Comparison of ENCODE assay signal across 1 cellular context in the genomic region with DNA sequence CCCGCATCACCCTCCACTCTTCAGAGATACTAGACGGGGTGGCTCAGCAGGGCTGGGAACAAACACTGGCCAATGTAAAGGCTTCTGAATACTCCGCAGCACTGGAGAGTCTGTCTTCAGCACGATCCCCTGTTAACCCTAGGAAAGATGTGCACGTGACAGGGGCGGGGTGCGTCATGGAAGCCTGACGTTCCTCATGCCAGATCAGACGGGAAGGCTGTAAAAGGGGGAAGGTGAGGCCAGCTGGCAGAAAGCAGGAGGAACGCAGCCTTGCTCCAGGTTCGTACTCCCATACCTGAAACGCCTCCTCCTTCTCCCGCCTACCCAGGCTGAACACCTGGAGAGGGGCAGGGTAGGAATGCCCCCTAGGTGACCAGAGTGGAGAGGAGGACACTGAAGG.
TF ChIP-seq lines count a peak whose summit lies in the region.

No MANE protein-coding gene starts in this region.

TF ChIP-seq in K562, 482 proteins besides CTCF, POLR2A, EP300 and RAD21:
- TF ChIP-seq, protein P1, sequence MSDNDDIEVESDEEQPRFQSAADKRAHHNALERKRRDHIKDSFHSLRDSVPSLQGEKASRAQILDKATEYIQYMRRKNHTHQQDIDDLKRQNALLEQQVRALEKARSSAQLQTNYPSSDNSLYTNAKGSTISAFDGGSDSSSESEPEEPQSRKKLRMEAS (CRISPR knock-in tag; IDR thresholded peaks at IDR 0.05): 0 out of 2 replicates have a peak, but pooled peaks have one; percentile 20
- no peak for TF ChIP-seq GATA2 (CRISPR knock-in tag; IDR thresholded peaks at IDR 0.05)
- TF ChIP-seq, protein P2, sequence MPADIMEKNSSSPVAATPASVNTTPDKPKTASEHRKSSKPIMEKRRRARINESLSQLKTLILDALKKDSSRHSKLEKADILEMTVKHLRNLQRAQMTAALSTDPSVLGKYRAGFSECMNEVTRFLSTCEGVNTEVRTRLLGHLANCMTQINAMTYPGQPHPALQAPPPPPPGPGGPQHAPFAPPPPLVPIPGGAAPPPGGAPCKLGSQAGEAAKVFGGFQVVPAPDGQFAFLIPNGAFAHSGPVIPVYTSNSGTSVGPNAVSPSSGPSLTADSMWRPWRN (IDR thresholded peaks at IDR 0.05; ENCODE audit: low read depth): no peak
- TF ChIP-seq NR4A1 (CRISPR knock-in tag; IDR thresholded peaks at IDR 0.05): no peak
- TF ChIP-seq NR4A1 (tag; IDR thresholded peaks at IDR 0.05): 0 out of 2 replicates have a peak, but pooled peaks have one; percentile 48
- TF ChIP-seq, protein P3, sequence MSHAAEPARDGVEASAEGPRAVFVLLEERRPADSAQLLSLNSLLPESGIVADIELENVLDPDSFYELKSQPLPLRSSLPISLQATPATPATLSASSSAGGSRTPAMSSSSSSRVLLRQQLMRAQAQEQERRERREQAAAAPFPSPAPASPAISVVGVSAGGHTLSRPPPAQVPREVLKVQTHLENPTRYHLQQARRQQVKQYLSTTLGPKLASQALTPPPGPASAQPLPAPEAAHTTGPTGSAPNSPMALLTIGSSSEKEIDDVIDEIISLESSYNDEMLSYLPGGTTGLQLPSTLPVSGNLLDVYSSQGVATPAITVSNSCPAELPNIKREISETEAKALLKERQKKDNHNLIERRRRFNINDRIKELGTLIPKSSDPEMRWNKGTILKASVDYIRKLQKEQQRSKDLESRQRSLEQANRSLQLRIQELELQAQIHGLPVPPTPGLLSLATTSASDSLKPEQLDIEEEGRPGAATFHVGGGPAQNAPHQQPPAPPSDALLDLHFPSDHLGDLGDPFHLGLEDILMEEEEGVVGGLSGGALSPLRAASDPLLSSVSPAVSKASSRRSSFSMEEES (CRISPR knock-in tag; IDR thresholded peaks at IDR 0.05): peak; percentile 41
- TF ChIP-seq MYNN (IDR thresholded peaks at IDR 0.05): no peak
- TF ChIP-seq MYNN (CRISPR knock-in tag; IDR thresholded peaks at IDR 0.05): no peak
- TF ChIP-seq IFI16 (CRISPR knock-in tag; IDR thresholded peaks at IDR 0.05): no peak
- TF ChIP-seq NEUROD1 (IDR thresholded peaks at IDR 0.05; ENCODE audit: borderline replicate concordance, low read depth, low read length, partially characterized antibody): no peak
- TF ChIP-seq KLF1 (tag; IDR thresholded peaks at IDR 0.05): no peak
- TF ChIP-seq JUNB (CRISPR knock-in tag; conservative IDR thresholded peaks at IDR 0.05): no peak
- TF ChIP-seq JUND (IDR thresholded peaks at IDR 0.05; ENCODE audit: borderline replicate concordance, low read depth, low read length): no peak
- no peak for TF ChIP-seq JUND (tag; IDR thresholded peaks at IDR 0.05; ENCODE audit: borderline replicate concordance, low read depth, low read length)
- TF ChIP-seq C11orf30 (IDR thresholded peaks at IDR 0.05; ENCODE audit: low read depth): no peak
- no peak for TF ChIP-seq ZNF41 (CRISPR knock-in tag; conservative IDR thresholded peaks at IDR 0.05)
- TF ChIP-seq ELF2 (CRISPR knock-in tag; IDR thresholded peaks at IDR 0.05): no peak
- TF ChIP-seq SRSF9 (IDR thresholded peaks at IDR 0.05; ENCODE audit: borderline replicate concordance, low read depth, low read length): no peak
- TF ChIP-seq, protein P4, sequence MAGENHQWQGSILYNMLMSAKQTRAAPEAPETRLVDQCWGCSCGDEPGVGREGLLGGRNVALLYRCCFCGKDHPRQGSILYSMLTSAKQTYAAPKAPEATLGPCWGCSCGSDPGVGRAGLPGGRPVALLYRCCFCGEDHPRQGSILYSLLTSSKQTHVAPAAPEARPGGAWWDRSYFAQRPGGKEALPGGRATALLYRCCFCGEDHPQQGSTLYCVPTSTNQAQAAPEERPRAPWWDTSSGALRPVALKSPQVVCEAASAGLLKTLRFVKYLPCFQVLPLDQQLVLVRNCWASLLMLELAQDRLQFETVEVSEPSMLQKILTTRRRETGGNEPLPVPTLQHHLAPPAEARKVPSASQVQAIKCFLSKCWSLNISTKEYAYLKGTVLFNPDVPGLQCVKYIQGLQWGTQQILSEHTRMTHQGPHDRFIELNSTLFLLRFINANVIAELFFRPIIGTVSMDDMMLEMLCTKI (IDR thresholded peaks at IDR 0.05; ENCODE audit: partially characterized antibody): no peak
- 0 out of 2 replicates have a peak, but pooled peaks have one; percentile 12 for TF ChIP-seq L3MBTL2 (IDR thresholded peaks at IDR 0.05)
- TF ChIP-seq TOE1 (IDR thresholded peaks at IDR 0.05; ENCODE audit: borderline replicate concordance): peak; percentile 58; the same call in 1 of the 2 replicates
- no peak for TF ChIP-seq TOE1 (CRISPR knock-in tag; IDR thresholded peaks at IDR 0.05; ENCODE audit: borderline replicate concordance, low read depth)
- TF ChIP-seq, protein P5, sequence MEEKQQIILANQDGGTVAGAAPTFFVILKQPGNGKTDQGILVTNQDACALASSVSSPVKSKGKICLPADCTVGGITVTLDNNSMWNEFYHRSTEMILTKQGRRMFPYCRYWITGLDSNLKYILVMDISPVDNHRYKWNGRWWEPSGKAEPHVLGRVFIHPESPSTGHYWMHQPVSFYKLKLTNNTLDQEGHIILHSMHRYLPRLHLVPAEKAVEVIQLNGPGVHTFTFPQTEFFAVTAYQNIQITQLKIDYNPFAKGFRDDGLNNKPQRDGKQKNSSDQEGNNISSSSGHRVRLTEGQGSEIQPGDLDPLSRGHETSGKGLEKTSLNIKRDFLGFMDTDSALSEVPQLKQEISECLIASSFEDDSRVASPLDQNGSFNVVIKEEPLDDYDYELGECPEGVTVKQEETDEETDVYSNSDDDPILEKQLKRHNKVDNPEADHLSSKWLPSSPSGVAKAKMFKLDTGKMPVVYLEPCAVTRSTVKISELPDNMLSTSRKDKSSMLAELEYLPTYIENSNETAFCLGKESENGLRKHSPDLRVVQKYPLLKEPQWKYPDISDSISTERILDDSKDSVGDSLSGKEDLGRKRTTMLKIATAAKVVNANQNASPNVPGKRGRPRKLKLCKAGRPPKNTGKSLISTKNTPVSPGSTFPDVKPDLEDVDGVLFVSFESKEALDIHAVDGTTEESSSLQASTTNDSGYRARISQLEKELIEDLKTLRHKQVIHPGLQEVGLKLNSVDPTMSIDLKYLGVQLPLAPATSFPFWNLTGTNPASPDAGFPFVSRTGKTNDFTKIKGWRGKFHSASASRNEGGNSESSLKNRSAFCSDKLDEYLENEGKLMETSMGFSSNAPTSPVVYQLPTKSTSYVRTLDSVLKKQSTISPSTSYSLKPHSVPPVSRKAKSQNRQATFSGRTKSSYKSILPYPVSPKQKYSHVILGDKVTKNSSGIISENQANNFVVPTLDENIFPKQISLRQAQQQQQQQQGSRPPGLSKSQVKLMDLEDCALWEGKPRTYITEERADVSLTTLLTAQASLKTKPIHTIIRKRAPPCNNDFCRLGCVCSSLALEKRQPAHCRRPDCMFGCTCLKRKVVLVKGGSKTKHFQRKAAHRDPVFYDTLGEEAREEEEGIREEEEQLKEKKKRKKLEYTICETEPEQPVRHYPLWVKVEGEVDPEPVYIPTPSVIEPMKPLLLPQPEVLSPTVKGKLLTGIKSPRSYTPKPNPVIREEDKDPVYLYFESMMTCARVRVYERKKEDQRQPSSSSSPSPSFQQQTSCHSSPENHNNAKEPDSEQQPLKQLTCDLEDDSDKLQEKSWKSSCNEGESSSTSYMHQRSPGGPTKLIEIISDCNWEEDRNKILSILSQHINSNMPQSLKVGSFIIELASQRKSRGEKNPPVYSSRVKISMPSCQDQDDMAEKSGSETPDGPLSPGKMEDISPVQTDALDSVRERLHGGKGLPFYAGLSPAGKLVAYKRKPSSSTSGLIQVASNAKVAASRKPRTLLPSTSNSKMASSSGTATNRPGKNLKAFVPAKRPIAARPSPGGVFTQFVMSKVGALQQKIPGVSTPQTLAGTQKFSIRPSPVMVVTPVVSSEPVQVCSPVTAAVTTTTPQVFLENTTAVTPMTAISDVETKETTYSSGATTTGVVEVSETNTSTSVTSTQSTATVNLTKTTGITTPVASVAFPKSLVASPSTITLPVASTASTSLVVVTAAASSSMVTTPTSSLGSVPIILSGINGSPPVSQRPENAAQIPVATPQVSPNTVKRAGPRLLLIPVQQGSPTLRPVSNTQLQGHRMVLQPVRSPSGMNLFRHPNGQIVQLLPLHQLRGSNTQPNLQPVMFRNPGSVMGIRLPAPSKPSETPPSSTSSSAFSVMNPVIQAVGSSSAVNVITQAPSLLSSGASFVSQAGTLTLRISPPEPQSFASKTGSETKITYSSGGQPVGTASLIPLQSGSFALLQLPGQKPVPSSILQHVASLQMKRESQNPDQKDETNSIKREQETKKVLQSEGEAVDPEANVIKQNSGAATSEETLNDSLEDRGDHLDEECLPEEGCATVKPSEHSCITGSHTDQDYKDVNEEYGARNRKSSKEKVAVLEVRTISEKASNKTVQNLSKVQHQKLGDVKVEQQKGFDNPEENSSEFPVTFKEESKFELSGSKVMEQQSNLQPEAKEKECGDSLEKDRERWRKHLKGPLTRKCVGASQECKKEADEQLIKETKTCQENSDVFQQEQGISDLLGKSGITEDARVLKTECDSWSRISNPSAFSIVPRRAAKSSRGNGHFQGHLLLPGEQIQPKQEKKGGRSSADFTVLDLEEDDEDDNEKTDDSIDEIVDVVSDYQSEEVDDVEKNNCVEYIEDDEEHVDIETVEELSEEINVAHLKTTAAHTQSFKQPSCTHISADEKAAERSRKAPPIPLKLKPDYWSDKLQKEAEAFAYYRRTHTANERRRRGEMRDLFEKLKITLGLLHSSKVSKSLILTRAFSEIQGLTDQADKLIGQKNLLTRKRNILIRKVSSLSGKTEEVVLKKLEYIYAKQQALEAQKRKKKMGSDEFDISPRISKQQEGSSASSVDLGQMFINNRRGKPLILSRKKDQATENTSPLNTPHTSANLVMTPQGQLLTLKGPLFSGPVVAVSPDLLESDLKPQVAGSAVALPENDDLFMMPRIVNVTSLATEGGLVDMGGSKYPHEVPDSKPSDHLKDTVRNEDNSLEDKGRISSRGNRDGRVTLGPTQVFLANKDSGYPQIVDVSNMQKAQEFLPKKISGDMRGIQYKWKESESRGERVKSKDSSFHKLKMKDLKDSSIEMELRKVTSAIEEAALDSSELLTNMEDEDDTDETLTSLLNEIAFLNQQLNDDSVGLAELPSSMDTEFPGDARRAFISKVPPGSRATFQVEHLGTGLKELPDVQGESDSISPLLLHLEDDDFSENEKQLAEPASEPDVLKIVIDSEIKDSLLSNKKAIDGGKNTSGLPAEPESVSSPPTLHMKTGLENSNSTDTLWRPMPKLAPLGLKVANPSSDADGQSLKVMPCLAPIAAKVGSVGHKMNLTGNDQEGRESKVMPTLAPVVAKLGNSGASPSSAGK (IDR thresholded peaks at IDR 0.05): peak; percentile 36
- peak; percentile 93 for TF ChIP-seq BHLHE40 (IDR thresholded peaks at IDR 0.05; ENCODE audit: low read length)
- TF ChIP-seq, protein P6, sequence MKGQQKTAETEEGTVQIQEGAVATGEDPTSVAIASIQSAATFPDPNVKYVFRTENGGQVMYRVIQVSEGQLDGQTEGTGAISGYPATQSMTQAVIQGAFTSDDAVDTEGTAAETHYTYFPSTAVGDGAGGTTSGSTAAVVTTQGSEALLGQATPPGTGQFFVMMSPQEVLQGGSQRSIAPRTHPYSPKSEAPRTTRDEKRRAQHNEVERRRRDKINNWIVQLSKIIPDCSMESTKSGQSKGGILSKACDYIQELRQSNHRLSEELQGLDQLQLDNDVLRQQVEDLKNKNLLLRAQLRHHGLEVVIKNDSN (CRISPR knock-in tag; IDR thresholded peaks at IDR 0.05): peak; percentile 80
- no peak for TF ChIP-seq TCF7L2 (IDR thresholded peaks at IDR 0.05; ENCODE audit: low read depth, low read length)
- TF ChIP-seq, protein P7, sequence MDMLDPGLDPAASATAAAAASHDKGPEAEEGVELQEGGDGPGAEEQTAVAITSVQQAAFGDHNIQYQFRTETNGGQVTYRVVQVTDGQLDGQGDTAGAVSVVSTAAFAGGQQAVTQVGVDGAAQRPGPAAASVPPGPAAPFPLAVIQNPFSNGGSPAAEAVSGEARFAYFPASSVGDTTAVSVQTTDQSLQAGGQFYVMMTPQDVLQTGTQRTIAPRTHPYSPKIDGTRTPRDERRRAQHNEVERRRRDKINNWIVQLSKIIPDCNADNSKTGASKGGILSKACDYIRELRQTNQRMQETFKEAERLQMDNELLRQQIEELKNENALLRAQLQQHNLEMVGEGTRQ (CRISPR knock-in tag; IDR thresholded peaks at IDR 0.05): peak; percentile 72
- no peak for TF ChIP-seq ATF1 (CRISPR knock-in tag; IDR thresholded peaks at IDR 0.05)
- TF ChIP-seq ATF1 (tag; IDR thresholded peaks at IDR 0.05): peak; percentile 31; the same call in 1 of the 2 replicates
- TF ChIP-seq, protein P8, sequence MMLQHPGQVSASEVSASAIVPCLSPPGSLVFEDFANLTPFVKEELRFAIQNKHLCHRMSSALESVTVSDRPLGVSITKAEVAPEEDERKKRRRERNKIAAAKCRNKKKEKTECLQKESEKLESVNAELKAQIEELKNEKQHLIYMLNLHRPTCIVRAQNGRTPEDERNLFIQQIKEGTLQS (IDR thresholded peaks at IDR 0.05): peak; percentile 28; the same call in 1 of the 2 replicates
- TF ChIP-seq, protein P8 (CRISPR knock-in tag; conservative IDR thresholded peaks at IDR 0.05): no peak
- no peak for TF ChIP-seq EP400 (IDR thresholded peaks at IDR 0.05)
- TF ChIP-seq RAD51 (IDR thresholded peaks at IDR 0.05; ENCODE audit: borderline replicate concordance, low read depth): peak; percentile 71
